29 cellular contexts compared by ENCODE assay signal in the genomic region with DNA sequence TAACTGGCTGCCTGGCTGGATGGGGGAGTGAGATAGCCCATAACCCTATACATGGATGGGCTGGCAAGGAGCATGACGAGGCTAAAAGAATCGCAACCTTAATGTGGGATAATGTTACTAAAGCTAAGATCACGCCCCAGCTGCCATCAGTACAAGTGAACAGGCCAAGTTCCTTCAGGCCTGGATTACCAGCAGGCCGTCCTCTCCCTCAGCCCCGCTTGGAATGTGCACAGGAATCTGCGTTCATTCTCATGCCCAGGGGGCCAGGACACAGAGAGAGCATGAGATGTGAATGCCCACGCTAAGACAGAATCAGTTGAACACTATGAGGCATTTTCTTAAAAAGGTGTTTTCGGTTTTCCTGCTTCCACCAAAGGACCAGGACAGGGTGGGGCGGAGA. TPM values are rescaled to one million over a fixed set of nuclear protein-coding genes. Genes with fewer than 3 reads are reported as not detected.
DNase-seq lines count a peak whose midpoint lies in the region; FAIRE-seq and TF ChIP-seq lines count a peak whose summit lies in the region.
"Had no signal": no experiment of that assay in that cellular context is flagged by ENCODE, and none has a peak within 500 bp of the region (broad histone marks: within the 10 kb centered on the region; RNA-seq: fewer than 3 reads in every experiment).

No MANE protein-coding gene starts in this region.

- H4K20me1 ChIP-seq in mammary epithelial cell (ENCODE audit: insufficient read depth, low read length): no peaks in the 10 kb centered on the region

- BruUV-seq in mammary epithelial cell (replicated peaks; lab: Mats Ljungman, UMichigan): no TSS peak

- in situ Hi-C loops in mammary epithelial cell (cut with MboI; ENCODE audit: low sequenced_read_pairs in 2 of 2): no loop called here

- H3K9me3 ChIP-seq in breast epithelium: no peaks in the 10 kb centered on the region
- no peaks in the 10 kb centered on the region for H3K9me3 ChIP-seq in mammary epithelial cell (replicated peaks; ENCODE audit: insufficient read depth, low read length)
- H3K9me3 ChIP-seq: BE2C, HAP-1 had no signal

- no peak overlapping the region for H2AFZ ChIP-seq in mammary epithelial cell (ENCODE audit: low read depth, low read length)
- H2AFZ ChIP-seq: GM23338, PC-9 had no signal

- H3K4me1 ChIP-seq in breast epithelium (no peaks in the 10 kb centered on the region), mammary epithelial cell (ENCODE audit: insufficient read depth, low read length) (no peaks in the 10 kb centered on the region)
- H3K4me1 ChIP-seq: BE2C, HAP-1 had no signal

- peaks cover 11% of the 10 kb centered on the region for H3K36me3 ChIP-seq in breast epithelium
- peaks cover 73% of the 10 kb centered on the region for H3K36me3 ChIP-seq in mammary epithelial cell (ENCODE audit: insufficient read depth, low read length)
- peaks cover 60% of the 10 kb centered on the region for H3K36me3 ChIP-seq in bronchial epithelial cell (ENCODE audit: control insufficient read depth, insufficient read depth, low read length)
- H3K36me3 ChIP-seq: BE2C had no signal

- H3K4me3 ChIP-seq in breast epithelium (no peak overlapping the region), mammary epithelial cell (replicated peaks in 1 of 3; ENCODE audit: insufficient read depth in 1 of 3, low read depth in 2 of 3, low read length in 3 of 3) (no peak overlapping the region), bronchial epithelial cell (ENCODE audit: low read depth, low read length) (no peak overlapping the region), retinal pigment epithelial cell (ENCODE audit: low read length) (no peak overlapping the region)
- H3K4me3 ChIP-seq: GM23338, HAP-1, PC-9 had no signal

- no peak for TF ChIP-seq POLR2A in breast epithelium (IDR thresholded peaks at IDR 0.05)

- no peak overlapping the region for H3K4me2 ChIP-seq in mammary epithelial cell (ENCODE audit: insufficient read depth, low read depth, low read length)
- H3K4me2 ChIP-seq: GM23338, PC-9 had no signal

- H3K27me3 ChIP-seq in breast epithelium (no peaks in the 10 kb centered on the region), mammary epithelial cell (ENCODE audit: insufficient read depth, low read length) (no peaks in the 10 kb centered on the region), bronchial epithelial cell (ENCODE audit: control insufficient read depth, insufficient read depth, low read length) (no peaks in the 10 kb centered on the region)
- H3K27me3 ChIP-seq: BE2C had no signal

- FAIRE-seq in bronchial epithelial cell (lab: Jason Lieb, UNC): peak; percentile 47
- FAIRE-seq: GM18507 had no signal

- TF ChIP-seq CTCF in breast epithelium (IDR thresholded peaks at IDR 0.05) (no peak), mammary epithelial cell (conservative IDR thresholded peaks at IDR 0.05 in 1 of 2, IDR thresholded peaks at IDR 0.05 in 1 of 2; ENCODE audit: extremely low read depth in 1 of 2, insufficient read depth in 1 of 2, low read depth in 1 of 2, low read length in 2 of 2) (no peak), bronchial epithelial cell (IDR thresholded peaks at IDR 0.05; ENCODE audit: insufficient read depth, low read length, severe bottlenecking) (no peak), retinal pigment epithelial cell (conservative IDR thresholded peaks at IDR 0.05; ENCODE audit: low read depth, low read length) (no peak), GM10266 (IDR thresholded peaks at IDR 0.05; ENCODE audit: control insufficient read depth, insufficient read depth, low read depth, missing control alignments) (no peak)

- CTCF ChIA-PET in mammary epithelial cell (lab: Charles Lee; ENCODE audit: low non-redundant PET): no interaction called here

- WGBS in mammary epithelial cell (ENCODE audit: low coverage, missing lambda C conversion rate): 68% methylated on average over 9 of the region's 9 CpGs

- H3K79me2 ChIP-seq in mammary epithelial cell (ENCODE audit: insufficient read depth, low read length): no peaks in the 10 kb centered on the region

- intact Hi-C loops in breast epithelium (cut with DNase I; ENCODE audit: low total_unique reads): no loop called here
- intact Hi-C loops in mammary epithelial cell (cut with micrococcal nuclease): no loop called here

- DNase-seq in breast epithelium (ENCODE audit: low spot score in 2 of 2) (peak in 1 of 2 donors; percentile 85), mammary epithelial cell (no peak), bronchial epithelial cell (ENCODE audit: low read depth) (no peak), iris pigment epithelial cell (ENCODE audit: low read depth) (peak; percentile 61), retinal pigment epithelial cell (ENCODE audit: low read depth) (peak; percentile 47), OCI-M2 (lab: John Stamatoyannopoulos, UW; ENCODE audit: unreplicated experiment) (no peak), SHP77 (lab: John Stamatoyannopoulos, UW) (no peak), GM10266 (ENCODE audit: extremely low spot score) (no peak)
- DNase-seq: 8988T; ACHN; BE2C; Calu3; CD8-positive, alpha-beta memory T cell; DMS79 treated with DMSO at 0.1 percent for 48 hours; HFFc6; KBM-7; MV-4-11; NCI-H1105; NCI-H1436 treated with DMSO at 0.1 percent for 48 hours; NCI-H1930; NCI-H2107; NCI-H446; NCI-H524 treated with DMSO at 0.1 percent for 48 hours; NCI-H774; PC-9; Right ventricle myocardium superior had no signal

- dilution Hi-C loops in mammary epithelial cell (cut with HindIII; ENCODE audit: low sequenced_read_pairs): no loop called here

- H3K27ac ChIP-seq in breast epithelium (peak overlapping the region; percentile 67 to 71), mammary epithelial cell (ENCODE audit: insufficient read depth, low read depth, low read length) (no peak overlapping the region)
- H3K27ac ChIP-seq: PC-9 had no signal

- no peak overlapping the region for H3K9ac ChIP-seq in mammary epithelial cell (ENCODE audit: insufficient read depth, low read length)

RNA-seq across cellular contexts. Expression of a gene that starts 34.7 kb away (rescaled TPM):
- total RNA-seq in breast epithelium (10 to 100 TPM; 22.2 to 33.0 (median 23.9) TPM), mammary epithelial cell (10 to 100 TPM; 29.8 to 33.3 TPM), bronchial epithelial cell (27.4 and 28.4 TPM in 2 replicates)
- polyA plus RNA-seq in mammary epithelial cell: 20.2 TPM
- polyA minus RNA-seq in mammary epithelial cell: 55.0 TPM

RNA-seq across cellular contexts. Expression of a gene that starts 48.3 kb away (rescaled TPM):
- total RNA-seq in breast epithelium (100 to 1,000 TPM in 1 of 3 donors, 10 to 100 TPM in 2; 39.5 to 100 (median 81.3) TPM), mammary epithelial cell (100 to 1,000 TPM in 1 of 2 donors, 10 to 100 TPM in 1; 83.4 to 104 TPM), bronchial epithelial cell (78.3 and 100 TPM in 2 replicates)
- polyA plus RNA-seq in mammary epithelial cell: 99.0 TPM
- 370 TPM for polyA minus RNA-seq in mammary epithelial cell

Comparison
In these comparisons a context has a peak if more than half of its experiments do, and no peak if none do; other contexts are left out.
1. DNase-seq: peak in iris pigment epithelial cell (single experiment) and retinal pigment epithelial cell (single experiment); none in mammary epithelial cell (single experiment), bronchial epithelial cell (single experiment), OCI-M2 (single experiment), SHP77 (0 of 2) and GM10266 (single experiment).